In the genomic region with DNA sequence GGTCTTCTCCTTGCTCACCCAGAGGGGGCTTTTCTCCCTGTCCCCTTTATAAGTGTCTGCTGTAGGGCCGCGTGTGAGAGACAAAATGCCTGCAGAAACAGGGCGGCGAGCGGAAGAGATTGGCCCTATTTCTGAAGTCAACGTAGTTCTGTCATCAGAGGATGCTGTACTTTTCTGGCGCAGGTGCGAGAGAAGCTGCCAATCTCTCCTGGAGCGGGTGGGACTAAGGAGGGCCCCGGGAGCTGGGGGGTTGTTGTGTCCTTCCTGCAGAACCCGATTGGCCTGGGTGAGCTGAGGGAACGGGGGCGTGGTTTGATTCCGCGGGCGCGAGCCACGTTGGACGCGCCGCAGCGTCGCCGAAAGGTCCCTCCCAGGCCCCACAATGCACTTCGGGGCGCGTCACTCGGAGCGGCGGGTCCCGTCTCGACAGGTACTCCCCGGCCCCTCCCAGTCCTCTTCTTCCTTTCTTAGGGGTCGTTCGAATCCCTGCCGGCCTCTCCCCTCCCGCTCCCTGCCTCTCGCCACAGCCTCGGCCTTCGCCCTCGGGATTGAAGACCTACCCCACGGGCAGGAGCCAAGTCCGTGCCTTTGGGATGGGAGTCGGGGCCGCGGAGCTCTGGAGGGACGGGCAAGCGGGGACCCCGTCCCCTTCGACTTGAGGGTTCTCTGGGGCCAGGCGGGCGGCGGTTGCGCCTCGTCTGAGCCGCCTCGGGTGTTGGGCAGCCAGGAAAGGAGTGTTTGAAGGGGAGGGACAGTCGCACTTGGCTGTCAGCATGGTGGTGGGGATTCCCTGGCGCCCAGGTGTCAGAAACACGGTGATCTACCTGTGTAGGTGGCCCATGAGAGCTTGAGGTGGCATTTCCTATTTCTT, we compare ENCODE assay signal across 8 cellular contexts.
DNase-seq lines count a peak whose midpoint lies in the region; ATAC-seq, FAIRE-seq and TF ChIP-seq lines count a peak whose summit lies in the region.

Gene SEC22A, plus strand, starts transcription at position 387 of the 871 bp plus-strand sequence. CDS start 7,275 bp downstream, outside the sequence.

- H3K4me3 ChIP-seq in brain microvascular endothelial cell (ENCODE audit: low read depth, low read length) (peak within 1 kb of the TSS; percentile 93), iPS DF 6.9 (ENCODE audit: low read length) (peak within 1 kb of the TSS; percentile 69), skeletal muscle cell (ENCODE audit: low read depth, low read length) (peak within 1 kb of the TSS; percentile 95)

- peak; percentile 90 for ATAC-seq in GM18520 (IDR thresholded peaks at IDR 0.05; ENCODE audit: unreplicated experiment)
- ATAC-seq in HG03064 (IDR thresholded peaks at IDR 0.05; ENCODE audit: low read depth, unreplicated experiment), result peak; percentile 98

- H3K4me1 ChIP-seq in iPS DF 6.9 (ENCODE audit: control insufficient read depth, insufficient read depth, low read length), result no peaks in the 10 kb centered on the region; the same call in 1 of the 2 replicates

- H3K9me3 ChIP-seq in iPS DF 6.9 (ENCODE audit: control insufficient read depth, insufficient read depth, low read length), result no peaks in the 10 kb centered on the region

- peak; percentile 63 for FAIRE-seq in TTC549 (lab: Jason Lieb, UNC)

- TF ChIP-seq CTCF in 22Rv1 (IDR thresholded peaks at IDR 0.05) (no peak), brain microvascular endothelial cell (IDR thresholded peaks at IDR 0.05; ENCODE audit: low read depth, low read length, missing control alignments) (no peak)

- H3K27ac ChIP-seq in 22Rv1, result peak within 1 kb of the TSS; percentile 80
- H3K27ac ChIP-seq in brain microvascular endothelial cell, result peak within 1 kb of the TSS; percentile 82
- H3K27ac ChIP-seq in iPS DF 6.9 (ENCODE audit: low read length), result no peak within 1 kb of the TSS

- WGBS in iPS DF 6.9 (ENCODE audit: insufficient coverage, insufficient read length), result no CpG with 5 or more reads among the region's 60 CpGs

- in situ Hi-C loops in brain microvascular endothelial cell (cut with HindIII; ENCODE audit: low pct_ligation_motif_present, low sequenced_read_pairs), result no loop called here

- DNase-seq in NCI-H2107 treated with DMSO at 0.1 percent for 48 hours (lab: John Stamatoyannopoulos, UW; ENCODE audit: unreplicated experiment), result peak; percentile 98
- peak; percentile 92 for DNase-seq in brain microvascular endothelial cell
- peak; percentile 95 for DNase-seq in iPS DF 6.9 (ENCODE audit: low read depth, low spot score)
- peak; percentile 81 for DNase-seq in skeletal muscle cell (ENCODE audit: low read depth)

- H3K36me3 ChIP-seq in brain microvascular endothelial cell (replicated peaks) (no peaks in the 10 kb centered on the region), iPS DF 6.9 (ENCODE audit: control insufficient read depth, insufficient read depth, low read length) (no peaks in the 10 kb centered on the region)

- H3K27me3 ChIP-seq in brain microvascular endothelial cell (replicated peaks) (no peaks in the 10 kb centered on the region), iPS DF 6.9 (ENCODE audit: control insufficient read depth, insufficient read depth, low read length) (no peaks in the 10 kb centered on the region)
